Comparison of ENCODE assay signal across 14 cellular contexts in the genomic region with DNA sequence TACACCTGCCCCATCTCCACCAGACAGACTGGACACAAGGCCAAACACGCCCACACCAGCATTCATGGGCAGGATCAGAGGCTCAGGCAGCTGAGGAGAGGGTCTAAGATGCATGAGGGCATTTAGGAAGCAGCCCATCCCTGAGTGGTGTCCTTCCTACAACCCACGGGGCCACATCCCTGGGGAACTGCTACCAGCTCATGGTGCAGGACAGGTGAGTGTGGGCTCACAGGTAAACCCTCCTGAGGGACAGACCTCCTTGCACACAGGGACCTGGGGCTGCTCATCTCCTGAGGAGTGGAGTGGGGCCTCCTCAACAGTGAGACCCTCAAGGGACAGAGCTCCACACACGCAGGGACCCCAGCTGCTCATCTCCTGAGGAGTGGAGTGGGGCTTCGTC. TPM values are rescaled to one million over a fixed set of nuclear protein-coding genes. Genes with fewer than 3 reads are reported as not detected.
DNase-seq lines count a peak whose midpoint lies in the region; TF ChIP-seq lines count a peak whose summit lies in the region.
"Had no signal": no experiment of that assay in that cellular context is flagged by ENCODE, and none has a peak within 500 bp of the region (broad histone marks: within the 10 kb centered on the region; RNA-seq: fewer than 3 reads in every experiment).

No MANE protein-coding gene starts in this region.

- no peak overlapping the region for H3K27ac Mint-ChIP-seq in endodermal cell
- H3K27ac Mint-ChIP-seq: CD8-positive, alpha-beta memory T cell had no signal

- TF ChIP-seq CTCF in endodermal cell (conservative IDR thresholded peaks at IDR 0.05) (no peak), vagina (IDR thresholded peaks at IDR 0.05) (no peak)

- H3K4me3 Mint-ChIP-seq in endodermal cell: no peak overlapping the region
- H3K4me3 Mint-ChIP-seq: CD8-positive, alpha-beta memory T cell had no signal

- H3K27me3 Mint-ChIP-seq in endodermal cell (ENCODE audit: insufficient read depth): peaks cover 9% of the 10 kb centered on the region

- intact Hi-C loops in vagina (cut with DNase I): no loop called here

- H3K36me3 Mint-ChIP-seq in endodermal cell (ENCODE audit: low read depth): no peaks in the 10 kb centered on the region
- H3K36me3 Mint-ChIP-seq: CD8-positive, alpha-beta memory T cell had no signal

- H3K9me3 ChIP-seq in endodermal cell (ENCODE audit: control insufficient read depth, low read length) (no peaks in the 10 kb centered on the region), vagina (no peaks in the 10 kb centered on the region)
- H3K9me3 ChIP-seq: Caco-2, HAP-1 had no signal

- no peak for TF ChIP-seq POLR2A in vagina (IDR thresholded peaks at IDR 0.05)

- H3K36me3 ChIP-seq in endodermal cell (ENCODE audit: control insufficient read depth, insufficient read depth, low read length): no peaks in the 10 kb centered on the region
- H3K36me3 ChIP-seq in vagina: no peaks in the 10 kb centered on the region
- H3K36me3 ChIP-seq: HAP-1 had no signal

- H3K4me1 ChIP-seq in endodermal cell (ENCODE audit: control insufficient read depth, insufficient read depth, low read length) (no peaks in the 10 kb centered on the region), vagina (peaks cover 34% of the 10 kb centered on the region)
- H3K4me1 ChIP-seq: Caco-2, HAP-1 had no signal

- H3K9ac ChIP-seq in endodermal cell (ENCODE audit: extremely low read depth, low read length, poor library complexity, severe bottlenecking): no peak overlapping the region
- H3K9ac ChIP-seq: GM23248 had no signal

- H3K4me1 Mint-ChIP-seq in endodermal cell: no peaks in the 10 kb centered on the region
- H3K4me1 Mint-ChIP-seq: CD8-positive, alpha-beta memory T cell had no signal

- H3K27me3 ChIP-seq in endodermal cell (ENCODE audit: control insufficient read depth, insufficient read depth, low read length, poor library complexity, severe bottlenecking) (no peaks in the 10 kb centered on the region), vagina (no peaks in the 10 kb centered on the region)

- H3K4me3 ChIP-seq in endodermal cell (ENCODE audit: low read length): no peak overlapping the region
- H3K4me3 ChIP-seq in vagina: no peak overlapping the region
- H3K4me3 ChIP-seq: GM12878, GM23248, HAP-1 had no signal

- peak; percentile 4 for DNase-seq in AG20443 (ENCODE audit: low spot score)
- peak; percentile 1 for DNase-seq in GM03348 (ENCODE audit: low spot score)
- peak; percentile 26 for DNase-seq in endodermal cell
- peak; percentile 49 to 77 for DNase-seq in vagina (ENCODE audit: extremely low spot score in 2 of 2)
- DNase-seq in dermis blood vessel endothelial cell: no peak
- no peak for DNase-seq in H4 (ENCODE audit: low spot score)
- DNase-seq in NCI-H82 treated with DMSO at 0.1 percent for 48 hours (lab: John Stamatoyannopoulos, UW; ENCODE audit: unreplicated experiment): no peak
- DNase-seq: Caco-2; CD8-positive, alpha-beta memory T cell; DMS53; GF-D8; GM23248 had no signal

- no peak overlapping the region for H3K27ac ChIP-seq in endodermal cell (ENCODE audit: low read depth, low read length)
- no peak overlapping the region for H3K27ac ChIP-seq in vagina
- H3K27ac ChIP-seq: GM23248 had no signal

- WGBS in endodermal cell (ENCODE audit: insufficient coverage in 1 of 2, insufficient read length in 1 of 2), 2 experiments: 80 to 85% methylated on average over 2 to 4 of the region's 4 CpGs

- peaks cover 5% of the 10 kb centered on the region for H3K9me3 Mint-ChIP-seq in endodermal cell

RNA-seq across cellular contexts. Expression of gene PARD6G, which starts 14.6 kb away (rescaled TPM):
- total RNA-seq in endodermal cell: 10 to 100 TPM; 15.4 to 17.3 TPM
- polyA plus RNA-seq in endodermal cell (2013, experiment 1 of 2): 24.1 TPM
- polyA plus RNA-seq in endodermal cell (2013, experiment 2 of 2): 25.0 TPM
- total RNA-seq in vagina: 32.7 TPM
- 25.4 and 60.2 TPM in 2 replicates for total RNA-seq in dermis blood vessel endothelial cell
- 2.3 and 6.7 TPM in 2 replicates for total RNA-seq in H4 (2014; rRNA removed; shearing (Covaris generic))

Comparison
In these comparisons a context has a peak if more than half of its experiments do, and no peak if none do; other contexts are left out.
1. DNase-seq: peak in AG20443 (single experiment), GM03348 (single experiment), endodermal cell (single experiment) and vagina (2 of 2); none in dermis blood vessel endothelial cell (single experiment), H4 (single experiment) and NCI-H82 treated with DMSO at 0.1 percent for 48 hours (single experiment).